ENCODE assay signal across 17 cellular contexts in genomic region chr3:177065285-177066028, GRCh38.
DNase-seq lines count a peak whose midpoint lies in the region; ATAC-seq and TF ChIP-seq lines count a peak whose summit lies in the region.
"Had no signal": no experiment of that assay in that cellular context is flagged by ENCODE, and none has a peak within 500 bp of the region (broad histone marks: within the 10 kb centered on the region; RNA-seq: fewer than 3 reads in every experiment).

No MANE protein-coding gene starts in this region.

- DNase-seq in HCEC 1CT (peak; percentile 20), choroid plexus epithelial cell (ENCODE audit: low read depth) (peak; percentile 19), iris pigment epithelial cell (ENCODE audit: low read depth) (peak; percentile 31), medulla oblongata (ENCODE audit: extremely low spot score) (no peak), NOMO-1 treated with dmso at 0.1 percent for 144 hours (lab: John Stamatoyannopoulos, UW; ENCODE audit: unreplicated experiment) (no peak)
- DNase-seq: AML-193, HFFc6, KBM-7, NCI-H1694 treated with DMSO at 0.1 percent for 48 hours, NCI-H510A, NCI-H748 treated with DMSO at 0.1 percent for 48 hours, PC-3, RPMI8226, SIG-M5 had no signal

- H3K79me2 ChIP-seq in SU-DHL-6 (ENCODE audit: insufficient read depth, low read length): peaks cover 100% of the 10 kb centered on the region

- peak overlapping the region; percentile 16 for H3K4me2 ChIP-seq in SU-DHL-6 (ENCODE audit: low read depth, low read length, poor library complexity, severe bottlenecking)

- no peak overlapping the region for H3K9ac ChIP-seq in SU-DHL-6 (ENCODE audit: low read length)

- H3K9me2 ChIP-seq in SU-DHL-6 (replicated peaks; ENCODE audit: insufficient read depth, low read length): no peaks in the 10 kb centered on the region

- H3K4me3 ChIP-seq in SU-DHL-6 (ENCODE audit: insufficient read depth, low read length, poor library complexity, severe bottlenecking): no peak overlapping the region
- no peak overlapping the region for H3K4me3 ChIP-seq in choroid plexus epithelial cell (ENCODE audit: low read depth, low read length)

- H3K36me3 ChIP-seq in SU-DHL-6 (ENCODE audit: low read length): peaks cover 39% of the 10 kb centered on the region

- H3K27me3 ChIP-seq in SU-DHL-6 (ENCODE audit: low read length): no peaks in the 10 kb centered on the region

- peak overlapping the region; percentile 2; the same call in 1 of the 2 replicates for H3K27ac ChIP-seq in SU-DHL-6 (ENCODE audit: low read depth, low read length)
- H3K27ac ChIP-seq: C4-2B had no signal

- peaks cover 49% of the 10 kb centered on the region for H3F3A ChIP-seq in SU-DHL-6 (ENCODE audit: insufficient read depth)

- H4K20me1 ChIP-seq in SU-DHL-6 (ENCODE audit: low read depth, low read length): peaks cover 16% of the 10 kb centered on the region; the same call in 1 of the 2 replicates

- no peak for ATAC-seq in HG03442 (IDR thresholded peaks at IDR 0.05; ENCODE audit: unreplicated experiment)
- ATAC-seq: PC-3 had no signal

- H3K9me3 ChIP-seq in SU-DHL-6 (ENCODE audit: insufficient read depth, low read length): no peaks in the 10 kb centered on the region

- no peak overlapping the region for H2AFZ ChIP-seq in SU-DHL-6 (ENCODE audit: low read depth, low read length, severe bottlenecking)

- no peak for TF ChIP-seq CTCF in SU-DHL-6 (IDR thresholded peaks at IDR 0.05; ENCODE audit: insufficient read depth, low read length, poor library complexity, severe bottlenecking)
- TF ChIP-seq CTCF in choroid plexus epithelial cell (conservative IDR thresholded peaks at IDR 0.05; ENCODE audit: low read depth, low read length): no peak

Comparison
In these comparisons a context has a peak if more than half of its experiments do, and no peak if none do; other contexts are left out.
1. DNase-seq: peak in HCEC 1CT (single experiment), choroid plexus epithelial cell (single experiment) and iris pigment epithelial cell (single experiment); none in medulla oblongata (single experiment) and NOMO-1 treated with dmso at 0.1 percent for 144 hours (single experiment).